In genomic region chr7:156655232-156655628, GRCh38 we compare ENCODE assay signal across 1 cellular context.
TF ChIP-seq lines count a peak whose summit lies in the region.

No MANE protein-coding gene starts in this region.

TF ChIP-seq in GM12878, 131 proteins besides CTCF, POLR2A, EP300 and RAD21:
- TF ChIP-seq EZH2 (IDR thresholded peaks at IDR 0.05; ENCODE audit: borderline replicate concordance, control insufficient read depth, low read depth, low read length) (no peak), ETV6 (conservative IDR thresholded peaks at IDR 0.05 in 1 of 2, IDR thresholded peaks at IDR 0.05 in 1 of 2; ENCODE audit: borderline replicate concordance in 1 of 2, low read depth in 1 of 2) (no peak), NR2F1 (conservative IDR thresholded peaks at IDR 0.05) (no peak), BHLHE40 (IDR thresholded peaks at IDR 0.05; ENCODE audit: borderline replicate concordance in 1 of 2, low read depth in 2 of 2, low read length in 1 of 2) (peak; percentile 49 to 56; a peak in 2 of 4 replicates), CBX3 (IDR thresholded peaks at IDR 0.05; ENCODE audit: borderline replicate concordance, low read depth) (no peak), BCLAF1 (IDR thresholded peaks at IDR 0.05) (no peak), RB1 (IDR thresholded peaks at IDR 0.05; ENCODE audit: borderline replicate concordance) (no peak), BCL3 (IDR thresholded peaks at IDR 0.05; ENCODE audit: borderline replicate concordance, insufficient read depth, low read depth, low read length, poor library complexity, severe bottlenecking) (no peak), SREBF1 (IDR thresholded peaks at IDR 0.05; ENCODE audit: low read length) (no peak), CHD1 (IDR thresholded peaks at IDR 0.05; ENCODE audit: low read depth, low read length) (no peak), IRF4 (IDR thresholded peaks at IDR 0.05; ENCODE audit: low read depth, low read length) (0 out of 2 replicates have a peak, but pooled peaks have one; percentile 0), STAT3 (IDR thresholded peaks at IDR 0.05; ENCODE audit: low read depth, low read length) (no peak)
- TF ChIP-seq, protein P1, sequence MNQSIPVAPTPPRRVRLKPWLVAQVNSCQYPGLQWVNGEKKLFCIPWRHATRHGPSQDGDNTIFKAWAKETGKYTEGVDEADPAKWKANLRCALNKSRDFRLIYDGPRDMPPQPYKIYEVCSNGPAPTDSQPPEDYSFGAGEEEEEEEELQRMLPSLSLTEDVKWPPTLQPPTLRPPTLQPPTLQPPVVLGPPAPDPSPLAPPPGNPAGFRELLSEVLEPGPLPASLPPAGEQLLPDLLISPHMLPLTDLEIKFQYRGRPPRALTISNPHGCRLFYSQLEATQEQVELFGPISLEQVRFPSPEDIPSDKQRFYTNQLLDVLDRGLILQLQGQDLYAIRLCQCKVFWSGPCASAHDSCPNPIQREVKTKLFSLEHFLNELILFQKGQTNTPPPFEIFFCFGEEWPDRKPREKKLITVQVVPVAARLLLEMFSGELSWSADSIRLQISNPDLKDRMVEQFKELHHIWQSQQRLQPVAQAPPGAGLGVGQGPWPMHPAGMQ (IDR thresholded peaks at IDR 0.05; ENCODE audit: borderline replicate concordance), result no peak
